In genomic region chr13:99421758-99422555, GRCh38 we compare ENCODE assay signal across 11 cellular contexts.
DNase-seq lines count a peak whose midpoint lies in the region; ATAC-seq and TF ChIP-seq lines count a peak whose summit lies in the region.
"Had no signal": no experiment of that assay in that cellular context is flagged by ENCODE, and none has a peak within 500 bp of the region (broad histone marks: within the 10 kb centered on the region; RNA-seq: fewer than 3 reads in every experiment).

No MANE protein-coding gene starts in this region.

- H3K9me3 Mint-ChIP-seq in naive B cell = no peaks in the 10 kb centered on the region

- H3K36me3 ChIP-seq in GM06990 (ENCODE audit: control insufficient read depth, insufficient read depth, low read length) = no peaks in the 10 kb centered on the region
- H3K36me3 ChIP-seq in WERI-Rb-1 = no peaks in the 10 kb centered on the region; the same call in 1 of the 2 replicates
- H3K36me3 ChIP-seq: tibial artery had no signal

- no peak overlapping the region for H3K27ac ChIP-seq in WERI-Rb-1
- H3K27ac ChIP-seq: tibial artery had no signal

- TF ChIP-seq CTCF in GM06990 (IDR thresholded peaks at IDR 0.05; ENCODE audit: insufficient read depth, low read length, poor library complexity, severe bottlenecking) (no peak), WERI-Rb-1 (IDR thresholded peaks at IDR 0.05; ENCODE audit: low read depth, low read length) (no peak), GM10266 (IDR thresholded peaks at IDR 0.05; ENCODE audit: control insufficient read depth, insufficient read depth, low read depth, missing control alignments) (no peak)

- H3K4me1 Mint-ChIP-seq in naive B cell = peaks cover 58 to 94% (median 72%) of the 10 kb centered on the region in 3 donors

- peak overlapping the region; percentile 79 to 99 (median 94) for H3K27ac Mint-ChIP-seq in naive B cell

- H3K27me3 Mint-ChIP-seq in naive B cell = no peaks in the 10 kb centered on the region

- DNase-seq in GM06990 (ENCODE audit: extremely low read depth, insufficient read length) (peak; percentile 52), WERI-Rb-1 (peak; percentile 6), naive B cell (peak; percentile 27), A172 (ENCODE audit: low spot score) (no peak), NCI-H1092 (lab: John Stamatoyannopoulos, UW) (no peak), GM10266 (ENCODE audit: extremely low spot score) (no peak)
- DNase-seq: NCI-H82; stimulated activated CD4-positive, alpha-beta T cell treated with anti-CD3 and anti-CD28 coated beads, Interleukin-2, amount 100 ng/mL, for 48 hours; tibial artery had no signal

- no peaks in the 10 kb centered on the region for H3K36me3 Mint-ChIP-seq in naive B cell

- H3K9me3 ChIP-seq in WERI-Rb-1 (ENCODE audit: severe bottlenecking) = no peaks in the 10 kb centered on the region
- H3K9me3 ChIP-seq: tibial artery had no signal

- peak overlapping the region; percentile 37 to 82 (median 72) for H3K4me3 Mint-ChIP-seq in naive B cell

- H3K4me3 ChIP-seq in GM06990 (replicated peaks; ENCODE audit: low read depth, low read length) = no peak overlapping the region
- no peak overlapping the region for H3K4me3 ChIP-seq in WERI-Rb-1 (ENCODE audit: low read depth, low read length)
- H3K4me3 ChIP-seq: tibial artery had no signal

- H3K27me3 ChIP-seq in GM06990 (replicated peaks; ENCODE audit: control insufficient read depth, insufficient read depth, low read length) (no peaks in the 10 kb centered on the region), WERI-Rb-1 (ENCODE audit: insufficient read depth, low read depth, severe bottlenecking) (no peaks in the 10 kb centered on the region)

- ATAC-seq in GM19463 (IDR thresholded peaks at IDR 0.05; ENCODE audit: unreplicated experiment) (peak; percentile 22), naive B cell (ENCODE audit: low read depth in 2 of 2) (no peak), GM21576 (IDR thresholded peaks at IDR 0.05; ENCODE audit: unreplicated experiment) (no peak)

Comparison
In these comparisons a context has a peak if more than half of its experiments do, and no peak if none do; other contexts are left out.
1. DNase-seq: peak in GM06990 (single experiment), WERI-Rb-1 (single experiment) and naive B cell (single experiment); none in A172 (single experiment), NCI-H1092 (single experiment) and GM10266 (single experiment).